ENCODE assay signal across 26 cellular contexts in the genomic region with DNA sequence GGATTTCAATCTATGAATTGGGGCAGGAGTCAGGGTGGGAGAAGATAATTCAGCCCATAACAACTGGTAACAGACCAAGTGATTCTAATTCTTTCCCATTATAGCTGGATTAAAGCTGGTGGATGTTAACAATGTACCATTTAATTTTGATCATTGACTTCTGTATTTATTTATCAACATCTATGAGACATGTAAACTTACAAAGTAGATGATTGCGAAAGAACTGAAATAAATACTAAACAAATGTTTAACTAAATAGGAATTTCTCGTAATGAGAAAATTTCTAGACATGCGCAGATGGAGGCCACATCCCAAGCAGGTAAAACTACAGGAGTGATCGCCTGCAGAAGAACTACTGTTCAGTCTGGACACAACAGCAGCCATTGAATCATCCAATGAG.
"Had no signal": no experiment of that assay in that cellular context is flagged by ENCODE, and none has a peak within 500 bp of the region (broad histone marks: within the 10 kb centered on the region; RNA-seq: fewer than 3 reads in every experiment).

No MANE protein-coding gene starts in this region.

- H3K36me3 ChIP-seq: colonic mucosa, esophagus squamous epithelium, gastrocnemius medialis, heart right ventricle, left lung, lower lobe of right lung had no signal

- H3K9me3 ChIP-seq: colonic mucosa, esophagus squamous epithelium, gastrocnemius medialis, mucosa of descending colon had no signal

- H3K27me3 ChIP-seq: colonic mucosa, esophagus squamous epithelium, gastrocnemius medialis, heart right ventricle, left lung had no signal

- FAIRE-seq: endometrium, islet of Langerhans, keratinocyte had no signal

- H3K27ac ChIP-seq: colonic mucosa, epithelial cell of prostate, esophagus squamous epithelium, gastrocnemius medialis, heart right ventricle, left lung, lower lobe of right lung had no signal

- ATAC-seq: effector memory CD8-positive, alpha-beta T cell; esophagus mucosa; gastrocnemius medialis; heart right ventricle; left cardiac atrium; left lung; left ventricle myocardium superior; lower lobe of right lung; mucosa of descending colon had no signal

- DNase-seq: colonic mucosa; cortex of kidney; effector CD8-positive, alpha-beta T cell; effector memory CD8-positive, alpha-beta T cell; endodermal cell; erythroblast; esophagus squamous epithelium; foreskin fibroblast; foreskin melanocyte; gastrocnemius medialis; glutamatergic neuron; head of caudate nucleus; heart right ventricle; hippocampal formation; left cardiac atrium; left lung; left ventricle myocardium superior; lower lobe of right lung; mesenchymal stem cell; mucosa of descending colon; naive B cell had no signal

- H3K4me1 ChIP-seq: colonic mucosa, esophagus squamous epithelium, heart right ventricle, left lung, lower lobe of right lung had no signal

- H3K4me3 ChIP-seq: colonic mucosa, esophagus squamous epithelium, gastrocnemius medialis, heart right ventricle, left lung, lower lobe of right lung, mucosa of descending colon had no signal
